ENCODE assay signal across 29 cellular contexts in the genomic region with DNA sequence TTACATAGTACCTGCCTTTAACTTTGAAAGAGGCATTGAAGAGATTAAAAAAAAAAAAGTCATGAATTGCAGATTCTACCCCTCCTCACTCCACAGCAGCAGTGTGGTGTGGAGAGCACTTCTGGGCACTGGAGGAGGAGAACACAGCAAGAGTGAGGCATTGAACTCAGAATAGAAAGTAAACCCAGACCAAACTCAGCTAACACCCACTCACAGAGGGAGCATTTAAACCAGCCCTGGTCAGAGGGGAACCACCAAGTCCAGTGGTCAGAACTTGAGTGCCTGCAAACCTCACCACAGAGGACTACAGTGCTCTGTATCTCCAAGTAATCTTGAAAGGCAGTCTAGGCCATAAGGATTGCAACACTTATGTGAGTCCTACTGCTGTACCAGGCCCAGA. TPM values are rescaled to one million over a fixed set of nuclear protein-coding genes. Genes with fewer than 3 reads are reported as not detected.
"Had no signal": no experiment of that assay in that cellular context is flagged by ENCODE, and none has a peak within 500 bp of the region (broad histone marks: within the 10 kb centered on the region; RNA-seq: fewer than 3 reads in every experiment).

No MANE protein-coding gene starts in this region.

- H3K9ac ChIP-seq: SK-N-SH had no signal

- H3K27me3 ChIP-seq: brain microvascular endothelial cell, cardiac muscle cell, MG63, Peyer's patch, SJCRH30 had no signal

- H3K4me1 ChIP-seq: Peyer's patch, SJCRH30 had no signal

- H3K27ac ChIP-seq: brain microvascular endothelial cell, cardiac muscle cell, Peyer's patch, RWPE1, SJCRH30, VCaP had no signal

- H3K9me3 ChIP-seq: MG63, Peyer's patch, SJCRH30, SK-N-SH had no signal

- H3K36me3 ChIP-seq: brain microvascular endothelial cell, cardiac muscle cell, MG63, Peyer's patch, SJCRH30 had no signal

- H3K27me3 Mint-ChIP-seq: activated CD4-positive, alpha-beta memory T cell treated with anti-CD3 and anti-CD28 coated beads for 36 hours; activated naive CD8-positive, alpha-beta T cell; activated T-helper 17 cell treated with anti-CD3 and anti-CD28 coated beads, Interleukin-2, amount 50 U/mL, for 72 hours had no signal

- ATAC-seq: activated T-helper 17 cell treated with anti-CD3 and anti-CD28 coated beads, Interleukin-2, amount 50 U/mL, for 72 hours had no signal

- H3K4me3 Mint-ChIP-seq: activated CD4-positive, alpha-beta memory T cell treated with anti-CD3 and anti-CD28 coated beads for 36 hours; activated CD4-positive, alpha-beta T cell treated with anti-CD3 and anti-CD28 coated beads, Interleukin-2, amount 10 ng/mL, durations not matched to agents 7 days and 5 days; activated naive CD4-positive, alpha-beta T cell treated with anti-CD3 and anti-CD28 coated beads for 36 hours; activated naive CD8-positive, alpha-beta T cell; activated T-helper 17 cell treated with anti-CD3 and anti-CD28 coated beads, Interleukin-2, amount 50 U/mL, for 72 hours had no signal

- H3K4me1 Mint-ChIP-seq: activated CD4-positive, alpha-beta T cell treated with anti-CD3 and anti-CD28 coated beads, Interleukin-2, amount 10 ng/mL, durations not matched to agents 7 days and 5 days; activated T-helper 17 cell treated with anti-CD3 and anti-CD28 coated beads, Interleukin-2, amount 50 U/mL, for 72 hours had no signal

- DNase-seq: activated CD4-positive, alpha-beta memory T cell treated with anti-CD3 and anti-CD28 coated beads for 36 hours; activated CD4-positive, alpha-beta T cell treated with anti-CD3 and anti-CD28 coated beads, Interleukin-2, amount 10 ng/mL, durations not matched to agents 7 days and 5 days; activated CD4-positive, CD25-positive, alpha-beta regulatory T cell; activated gamma-delta T cell; activated naive CD4-positive, alpha-beta T cell treated with anti-CD3 and anti-CD28 coated beads for 36 hours; activated T-cell treated with anti-CD3 and anti-CD28 coated beads for 4 hours; activated T-cell treated with anti-CD3 and anti-CD28 coated beads, Interleukin-2, amount 50 U/mL, for 48 hours; amygdala; brain microvascular endothelial cell; MG63; NCI-H1105 treated with DMSO at 0.1 percent for 48 hours; NCI-H1436 treated with DMSO at 0.1 percent for 48 hours; NCI-H187; NCI-H2081; NCI-H524 treated with DMSO at 0.1 percent for 48 hours; NCI-H774; Peyer's patch; Right ventricle myocardium superior; SJCRH30; SK-N-SH; T-helper 1 cell had no signal

- H3K9me3 Mint-ChIP-seq: activated CD4-positive, alpha-beta memory T cell treated with anti-CD3 and anti-CD28 coated beads for 36 hours; activated CD4-positive, alpha-beta T cell treated with anti-CD3 and anti-CD28 coated beads, Interleukin-2, amount 10 ng/mL, durations not matched to agents 7 days and 5 days; activated T-helper 17 cell treated with anti-CD3 and anti-CD28 coated beads, Interleukin-2, amount 50 U/mL, for 72 hours had no signal

- H3K4me2 ChIP-seq: SK-N-SH had no signal

- H3K9me2 ChIP-seq: SK-N-SH had no signal

- H3K4me3 ChIP-seq: cardiac muscle cell, MG63, Peyer's patch, SJCRH30 had no signal

- H3K27ac Mint-ChIP-seq: activated CD4-positive, alpha-beta memory T cell treated with anti-CD3 and anti-CD28 coated beads for 36 hours; activated CD4-positive, alpha-beta T cell treated with anti-CD3 and anti-CD28 coated beads, Interleukin-2, amount 10 ng/mL, durations not matched to agents 7 days and 5 days; activated naive CD4-positive, alpha-beta T cell treated with anti-CD3 and anti-CD28 coated beads for 36 hours; activated naive CD8-positive, alpha-beta T cell; activated T-helper 17 cell treated with anti-CD3 and anti-CD28 coated beads, Interleukin-2, amount 50 U/mL, for 72 hours had no signal

RNA-seq across cellular contexts. Expression of a gene that starts 15.6 kb away (rescaled TPM):
- total RNA-seq: activated CD4-positive, alpha-beta memory T cell treated with anti-CD3 and anti-CD28 coated beads for 36 hours; activated CD4-positive, alpha-beta T cell treated with anti-CD3 and anti-CD28 coated beads, Interleukin-2, amount 10 ng/mL, durations not matched to agents 7 days and 5 days; activated CD8-positive, alpha-beta memory T cell treated with anti-CD3 and anti-CD28 coated beads for 36 hours; activated naive CD4-positive, alpha-beta T cell treated with anti-CD3 and anti-CD28 coated beads for 36 hours; activated T-helper 17 cell treated with anti-CD3 and anti-CD28 coated beads, Interleukin-2, amount 50 U/mL, for 72 hours; cardiac muscle cell; OCI-LY7; Peyer's patch; Right ventricle myocardium superior; SJCRH30; T-helper 2 cell treated with Interferon-gamma antibody and Interleukin-4, amounts not matched to agents 100 ng/mL and 5 ng/mL, for 36 hours had no signal

RNA-seq across cellular contexts. Expression of a gene that starts 29.2 kb away (rescaled TPM):
- total RNA-seq: activated CD4-positive, alpha-beta memory T cell treated with anti-CD3 and anti-CD28 coated beads for 36 hours; activated CD4-positive, alpha-beta T cell treated with anti-CD3 and anti-CD28 coated beads, Interleukin-2, amount 10 ng/mL, durations not matched to agents 7 days and 5 days; activated CD8-positive, alpha-beta memory T cell treated with anti-CD3 and anti-CD28 coated beads for 36 hours; activated naive CD4-positive, alpha-beta T cell treated with anti-CD3 and anti-CD28 coated beads for 36 hours; activated T-helper 17 cell treated with anti-CD3 and anti-CD28 coated beads, Interleukin-2, amount 50 U/mL, for 72 hours; cardiac muscle cell; OCI-LY7; Peyer's patch; Right ventricle myocardium superior; SJCRH30; T-helper 2 cell treated with Interferon-gamma antibody and Interleukin-4, amounts not matched to agents 100 ng/mL and 5 ng/mL, for 36 hours had no signal
